Comparison of ENCODE assay signal across 8 cellular contexts in genomic region chr11:116217006-116217405, GRCh38.
A peak's percentile ranks its signal among the peaks of the same experiment; 100 is the strongest.
DNase-seq lines count a peak whose midpoint lies in the region; ATAC-seq and TF ChIP-seq lines count a peak whose summit lies in the region.

No MANE protein-coding gene starts in this region.

- ATAC-seq in GM19351 (IDR thresholded peaks at IDR 0.05; ENCODE audit: unreplicated experiment) (no peak), HG03139 (IDR thresholded peaks at IDR 0.05; ENCODE audit: unreplicated experiment) (no peak)

- H3K4me3 Mint-ChIP-seq in activated naive CD4-positive, alpha-beta T cell treated with anti-CD3 and anti-CD28 coated beads for 36 hours, result no peak overlapping the region

- H3K4me3 ChIP-seq in cardiac fibroblast (replicated peaks in 1 of 2; ENCODE audit: low read depth in 2 of 2, low read length in 2 of 2), result no peak overlapping the region

- H3K9me3 Mint-ChIP-seq in activated naive CD4-positive, alpha-beta T cell treated with anti-CD3 and anti-CD28 coated beads for 36 hours, result no peaks in the 10 kb centered on the region

- H3K4me1 Mint-ChIP-seq in activated naive CD4-positive, alpha-beta T cell treated with anti-CD3 and anti-CD28 coated beads for 36 hours (ENCODE audit: low read depth), result no peaks in the 10 kb centered on the region

- intact Hi-C loops in activated naive CD4-positive, alpha-beta T cell treated with anti-CD3 and anti-CD28 coated beads for 36 hours (cut with micrococcal nuclease), result loop anchor here (2.0 to 10.0 kb wide), 2 partner anchors 60 to 478 kb away; no protein-coding TSS in a partner anchor

- no peaks in the 10 kb centered on the region for H3K36me3 Mint-ChIP-seq in activated naive CD4-positive, alpha-beta T cell treated with anti-CD3 and anti-CD28 coated beads for 36 hours (ENCODE audit: low read depth)

- no peak overlapping the region for H3K27ac Mint-ChIP-seq in activated naive CD4-positive, alpha-beta T cell treated with anti-CD3 and anti-CD28 coated beads for 36 hours

- CTCF ChIA-PET in activated naive CD4-positive, alpha-beta T cell treated with anti-CD3 and anti-CD28 coated beads for 36 hours (lab: Charles Lee), result interaction anchor here (0.7 to 1.6 kb wide), 4 partner anchors 10 to 893 kb away, joined by 3 to 5 read pairs (median 4); no protein-coding TSS in a partner anchor

- peaks cover 2% of the 10 kb centered on the region for H3K27me3 Mint-ChIP-seq in activated naive CD4-positive, alpha-beta T cell treated with anti-CD3 and anti-CD28 coated beads for 36 hours (ENCODE audit: low read depth)

- peak; percentile 65 for TF ChIP-seq CTCF in cardiac fibroblast (IDR thresholded peaks at IDR 0.05; ENCODE audit: low read depth, low read length)

- DNase-seq in activated naive CD4-positive, alpha-beta T cell treated with anti-CD3 and anti-CD28 coated beads for 36 hours, result peak; percentile 32
- DNase-seq in activated naive CD4-positive, alpha-beta T cell (lab: John Stamatoyannopoulos, UW), result no peak
- peak; percentile 3 for DNase-seq in NCI-H146 treated with DMSO at 0.1 percent for 48 hours (lab: John Stamatoyannopoulos, UW; ENCODE audit: unreplicated experiment)
- peak; percentile 47 to 66 for DNase-seq in cardiac fibroblast (ENCODE audit: low read depth in 2 of 2)
- peak; percentile 80 for DNase-seq in mesenteric fat pad (ENCODE audit: low spot score)
- DNase-seq in 8988T, result no peak

Comparison
In these comparisons a context has a peak if more than half of its experiments do, and no peak if none do; other contexts are left out.
1. DNase-seq: peak in activated naive CD4-positive, alpha-beta T cell treated with anti-CD3 and anti-CD28 coated beads for 36 hours (single experiment), NCI-H146 treated with DMSO at 0.1 percent for 48 hours (single experiment), cardiac fibroblast (2 of 2) and mesenteric fat pad (single experiment); none in activated naive CD4-positive, alpha-beta T cell (0 of 4) and 8988T (single experiment).